In the genomic region with DNA sequence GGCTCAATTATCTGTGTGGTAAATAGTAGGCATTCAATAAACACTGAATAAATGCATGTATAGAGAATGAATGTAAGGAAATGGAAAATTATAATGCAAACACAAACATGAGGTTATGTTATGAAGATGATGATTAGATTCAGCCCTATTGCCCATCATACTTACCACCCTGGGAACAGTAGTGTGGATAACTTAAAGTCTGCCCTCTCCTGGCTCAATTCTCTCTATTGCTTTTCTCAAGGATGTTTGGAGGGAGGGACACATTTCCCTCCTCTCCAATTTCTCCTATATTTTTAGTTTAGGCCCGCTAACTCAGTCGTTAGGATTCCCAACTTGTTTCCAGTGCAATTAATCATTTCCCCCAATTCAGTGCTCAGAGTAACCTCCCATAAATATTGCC, we compare ENCODE assay signal across 1 cellular context.
TF ChIP-seq lines count a peak whose summit lies in the region.

No MANE protein-coding gene starts in this region.

TF ChIP-seq in H1, 55 proteins besides CTCF, POLR2A, EP300 and RAD21:
- TF ChIP-seq GTF2F1 (IDR thresholded peaks at IDR 0.05; ENCODE audit: borderline replicate concordance, low read depth, low read length): no peak
- no peak for TF ChIP-seq SP2 (IDR thresholded peaks at IDR 0.05; ENCODE audit: low read length)
- no peak for TF ChIP-seq RNF2 (IDR thresholded peaks at IDR 0.05; ENCODE audit: borderline replicate concordance, low read depth, low read length, missing control alignments, poor library complexity, severe bottlenecking)
- TF ChIP-seq BRCA1 (IDR thresholded peaks at IDR 0.05; ENCODE audit: low read depth, low read length): no peak
- TF ChIP-seq RFX5 (IDR thresholded peaks at IDR 0.05; ENCODE audit: borderline replicate concordance, low read depth, low read length): no peak
- TF ChIP-seq TCF12 (IDR thresholded peaks at IDR 0.05; ENCODE audit: low read depth, low read length): no peak
- no peak for TF ChIP-seq PHF8 (conservative IDR thresholded peaks at IDR 0.05; ENCODE audit: low read depth, low read length)
- TF ChIP-seq CHD2 (IDR thresholded peaks at IDR 0.05; ENCODE audit: low read length): no peak
- no peak for TF ChIP-seq EZH2 (IDR thresholded peaks at IDR 0.05; ENCODE audit: low read depth, low read length, severe bottlenecking)
- TF ChIP-seq, protein P1, sequence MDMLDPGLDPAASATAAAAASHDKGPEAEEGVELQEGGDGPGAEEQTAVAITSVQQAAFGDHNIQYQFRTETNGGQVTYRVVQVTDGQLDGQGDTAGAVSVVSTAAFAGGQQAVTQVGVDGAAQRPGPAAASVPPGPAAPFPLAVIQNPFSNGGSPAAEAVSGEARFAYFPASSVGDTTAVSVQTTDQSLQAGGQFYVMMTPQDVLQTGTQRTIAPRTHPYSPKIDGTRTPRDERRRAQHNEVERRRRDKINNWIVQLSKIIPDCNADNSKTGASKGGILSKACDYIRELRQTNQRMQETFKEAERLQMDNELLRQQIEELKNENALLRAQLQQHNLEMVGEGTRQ (IDR thresholded peaks at IDR 0.05; ENCODE audit: low read length): no peak
- no peak for TF ChIP-seq CTBP2 (IDR thresholded peaks at IDR 0.05; ENCODE audit: borderline replicate concordance, insufficient read depth, insufficient read length, low read length)
- no peak for TF ChIP-seq BACH1 (IDR thresholded peaks at IDR 0.05; ENCODE audit: low read length)
- TF ChIP-seq NANOG (IDR thresholded peaks at IDR 0.05; ENCODE audit: insufficient read depth, low read depth, low read length, poor library complexity, severe bottlenecking): no peak
- TF ChIP-seq SP4 (IDR thresholded peaks at IDR 0.05; ENCODE audit: low read length): no peak
- TF ChIP-seq, protein P2, sequence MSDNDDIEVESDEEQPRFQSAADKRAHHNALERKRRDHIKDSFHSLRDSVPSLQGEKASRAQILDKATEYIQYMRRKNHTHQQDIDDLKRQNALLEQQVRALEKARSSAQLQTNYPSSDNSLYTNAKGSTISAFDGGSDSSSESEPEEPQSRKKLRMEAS (IDR thresholded peaks at IDR 0.05): no peak
- no peak for TF ChIP-seq HDAC6 (IDR thresholded peaks at IDR 0.05; ENCODE audit: low read depth, low read length)
- TF ChIP-seq CBX5 (IDR thresholded peaks at IDR 0.05; ENCODE audit: low read depth, low read length): no peak
- no peak for TF ChIP-seq RBBP5 (IDR thresholded peaks at IDR 0.05; ENCODE audit: borderline replicate concordance, low read depth, low read length)
- no peak for TF ChIP-seq SIRT6 (IDR thresholded peaks at IDR 0.05; ENCODE audit: low read length)
- TF ChIP-seq CHD1 (IDR thresholded peaks at IDR 0.05; ENCODE audit: low read depth, low read length): no peak
